ENCODE assay signal across 8 cellular contexts in the genomic region with DNA sequence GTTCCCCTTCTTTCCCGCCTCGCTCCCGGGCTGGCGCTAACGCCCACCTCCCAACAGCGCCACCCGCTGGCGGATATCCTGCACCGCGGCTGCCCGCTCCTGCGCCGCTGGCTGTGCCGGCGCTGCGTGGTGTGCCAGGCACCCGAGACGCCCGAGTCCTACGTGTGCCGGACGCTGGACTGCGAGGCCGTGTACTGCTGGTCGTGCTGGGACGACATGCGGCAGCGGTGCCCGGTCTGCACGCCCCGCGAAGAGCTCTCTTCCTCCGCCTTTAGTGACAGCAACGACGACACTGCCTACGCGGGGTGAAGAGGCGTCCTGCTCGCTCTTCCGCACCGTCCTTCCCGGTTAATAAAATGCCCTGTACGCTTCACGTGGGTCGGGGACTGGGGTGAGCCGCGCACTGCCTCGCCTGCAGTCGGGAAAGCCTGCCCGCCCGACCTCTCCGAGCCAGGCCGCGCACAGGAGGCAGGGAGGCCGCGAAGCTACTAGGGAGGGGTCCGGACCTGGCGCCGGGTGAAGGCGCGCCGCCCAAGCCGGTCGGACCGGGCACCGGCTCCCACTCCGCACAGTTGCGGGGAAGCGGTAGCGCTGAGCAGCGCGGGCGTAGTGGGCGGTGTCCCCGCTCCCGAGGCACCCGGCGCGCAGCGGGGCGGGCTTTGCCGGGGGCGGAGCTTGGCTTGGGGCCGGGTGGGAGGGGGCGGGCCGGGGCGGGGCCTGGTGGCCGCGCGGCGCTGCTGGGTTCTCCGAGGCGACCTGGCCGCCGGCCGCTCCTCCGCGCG. TPM values are rescaled to one million over a fixed set of nuclear protein-coding genes. Genes with fewer than 3 reads are reported as not detected.
A peak's percentile ranks its signal among the peaks of the same experiment; 100 is the strongest.
DNase-seq lines count a peak whose midpoint lies in the region; ATAC-seq and TF ChIP-seq lines count a peak whose summit lies in the region.

A gene with protein sequence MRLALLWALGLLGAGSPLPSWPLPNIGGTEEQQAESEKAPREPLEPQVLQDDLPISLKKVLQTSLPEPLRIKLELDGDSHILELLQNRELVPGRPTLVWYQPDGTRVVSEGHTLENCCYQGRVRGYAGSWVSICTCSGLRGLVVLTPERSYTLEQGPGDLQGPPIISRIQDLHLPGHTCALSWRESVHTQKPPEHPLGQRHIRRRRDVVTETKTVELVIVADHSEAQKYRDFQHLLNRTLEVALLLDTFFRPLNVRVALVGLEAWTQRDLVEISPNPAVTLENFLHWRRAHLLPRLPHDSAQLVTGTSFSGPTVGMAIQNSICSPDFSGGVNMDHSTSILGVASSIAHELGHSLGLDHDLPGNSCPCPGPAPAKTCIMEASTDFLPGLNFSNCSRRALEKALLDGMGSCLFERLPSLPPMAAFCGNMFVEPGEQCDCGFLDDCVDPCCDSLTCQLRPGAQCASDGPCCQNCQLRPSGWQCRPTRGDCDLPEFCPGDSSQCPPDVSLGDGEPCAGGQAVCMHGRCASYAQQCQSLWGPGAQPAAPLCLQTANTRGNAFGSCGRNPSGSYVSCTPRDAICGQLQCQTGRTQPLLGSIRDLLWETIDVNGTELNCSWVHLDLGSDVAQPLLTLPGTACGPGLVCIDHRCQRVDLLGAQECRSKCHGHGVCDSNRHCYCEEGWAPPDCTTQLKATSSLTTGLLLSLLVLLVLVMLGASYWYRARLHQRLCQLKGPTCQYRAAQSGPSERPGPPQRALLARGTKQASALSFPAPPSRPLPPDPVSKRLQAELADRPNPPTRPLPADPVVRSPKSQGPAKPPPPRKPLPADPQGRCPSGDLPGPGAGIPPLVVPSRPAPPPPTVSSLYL (plus strand): TSS at position 757 of the 782 bp plus-strand sequence. CDS start 71 bp downstream, outside the sequence.

- H3K9ac ChIP-seq in skeletal muscle tissue (ENCODE audit: low read depth in 1 of 3, low read length in 3 of 3), result peak within 1 kb of the TSS; percentile 76 to 91 (median 84)

- peak; percentile 97 for TF ChIP-seq CTCF in GM12865 (IDR thresholded peaks at IDR 0.05; ENCODE audit: insufficient read depth, low read depth, low read length, missing control alignments)
- peak; percentile 79 for TF ChIP-seq CTCF in brain microvascular endothelial cell (IDR thresholded peaks at IDR 0.05; ENCODE audit: low read depth, low read length, missing control alignments)

- DNase-seq in GM12865 (ENCODE audit: low read depth) (peak; percentile 81), NCI-H1694 (lab: John Stamatoyannopoulos, UW) (peak; percentile 83), UCSD-AML1 (lab: John Stamatoyannopoulos, UW; ENCODE audit: unreplicated experiment) (peak; percentile 89), brain microvascular endothelial cell (peak; percentile 46)

- H3K27me3 ChIP-seq in brain microvascular endothelial cell (replicated peaks), result no peaks in the 10 kb centered on the region
- H3K27me3 ChIP-seq in skeletal muscle tissue (ENCODE audit: control insufficient read depth in 3 of 3, insufficient read depth in 3 of 3, low read length in 3 of 3), result no peaks in the 10 kb centered on the region

- H3K9me3 ChIP-seq in iPS-18c (ENCODE audit: control insufficient read depth, insufficient read depth, low read length) (peaks cover 2% of the 10 kb centered on the region), skeletal muscle tissue (ENCODE audit: control insufficient read depth in 3 of 3, low read length in 3 of 3) (no peaks in the 10 kb centered on the region)

- in situ Hi-C loops in brain microvascular endothelial cell (cut with HindIII; ENCODE audit: low pct_ligation_motif_present, low sequenced_read_pairs), result no loop called here

- ATAC-seq in HG02642 (IDR thresholded peaks at IDR 0.05; ENCODE audit: poor library complexity, unreplicated experiment), result peak; percentile 72
- no peak for ATAC-seq in HG03457 (IDR thresholded peaks at IDR 0.05; ENCODE audit: unreplicated experiment)

- H3K36me3 ChIP-seq in brain microvascular endothelial cell (replicated peaks), result peaks cover 3% of the 10 kb centered on the region
- H3K36me3 ChIP-seq in skeletal muscle tissue (ENCODE audit: control insufficient read depth in 3 of 3, insufficient read depth in 3 of 3, low read length in 3 of 3), result peaks cover 10 to 14% (median 13%) of the 10 kb centered on the region in 3 donors

- peak within 1 kb of the TSS; percentile 45 for H3K27ac ChIP-seq in brain microvascular endothelial cell
- peak within 1 kb of the TSS; percentile 75 for H3K27ac ChIP-seq in skeletal muscle tissue (ENCODE audit: low read depth, low read length)

- peaks cover 28 to 57% (median 48%) of the 10 kb centered on the region in 3 donors for H3K4me1 ChIP-seq in skeletal muscle tissue (ENCODE audit: control insufficient read depth in 3 of 3, insufficient read depth in 3 of 3, low read length in 3 of 3)

- H3K4me3 ChIP-seq in GM12865 (ENCODE audit: low read depth, low read length) (peak within 1 kb of the TSS; percentile 78), brain microvascular endothelial cell (ENCODE audit: low read depth, low read length) (peak within 1 kb of the TSS; percentile 67), iPS-18c (ENCODE audit: insufficient read depth, low read depth, low read length) (peak within 1 kb of the TSS; percentile 93), skeletal muscle tissue (ENCODE audit: low read length in 3 of 3) (peak within 1 kb of the TSS; percentile 70 to 87 (median 86))

RNA-seq across cellular contexts. Expression of the gene that starts here (rescaled TPM):
- 33.9 TPM for total RNA-seq in skeletal muscle tissue
